In the genomic region with DNA sequence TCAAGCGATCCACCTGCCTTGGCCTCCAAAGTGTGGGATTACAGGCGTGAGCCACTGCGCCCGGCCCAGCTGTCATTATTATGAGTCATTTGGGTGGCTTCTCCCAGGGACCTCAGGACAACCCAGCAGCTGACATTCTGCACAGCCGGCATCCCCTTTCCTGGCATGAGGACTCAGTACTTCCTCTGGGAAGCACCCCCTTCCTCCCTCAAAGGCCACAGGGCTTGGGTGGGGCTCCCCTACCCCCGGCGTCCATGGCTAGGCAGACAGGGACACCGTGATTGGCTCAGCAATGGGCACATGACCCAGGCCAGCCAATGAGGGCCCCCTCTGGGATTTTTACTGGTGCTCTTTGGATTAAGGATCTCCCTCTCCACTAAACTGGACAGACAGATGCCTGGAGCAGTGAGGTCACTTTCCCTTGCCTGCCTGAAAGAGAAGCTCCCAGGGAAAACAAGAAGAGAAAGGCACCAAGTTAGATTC, we compare ENCODE assay signal across 1 cellular context.
TF ChIP-seq lines count a peak whose summit lies in the region.

No MANE protein-coding gene starts in this region.

TF ChIP-seq in K562, 482 proteins besides CTCF, POLR2A, EP300 and RAD21 (continued from another document):
- TF ChIP-seq, protein P1, sequence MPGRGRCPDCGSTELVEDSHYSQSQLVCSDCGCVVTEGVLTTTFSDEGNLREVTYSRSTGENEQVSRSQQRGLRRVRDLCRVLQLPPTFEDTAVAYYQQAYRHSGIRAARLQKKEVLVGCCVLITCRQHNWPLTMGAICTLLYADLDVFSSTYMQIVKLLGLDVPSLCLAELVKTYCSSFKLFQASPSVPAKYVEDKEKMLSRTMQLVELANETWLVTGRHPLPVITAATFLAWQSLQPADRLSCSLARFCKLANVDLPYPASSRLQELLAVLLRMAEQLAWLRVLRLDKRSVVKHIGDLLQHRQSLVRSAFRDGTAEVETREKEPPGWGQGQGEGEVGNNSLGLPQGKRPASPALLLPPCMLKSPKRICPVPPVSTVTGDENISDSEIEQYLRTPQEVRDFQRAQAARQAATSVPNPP (IDR thresholded peaks at IDR 0.05; ENCODE audit: borderline replicate concordance, insufficient read depth, insufficient read length), result no peak
- TF ChIP-seq GATA2 (CRISPR knock-in tag; IDR thresholded peaks at IDR 0.05), result no peak
- TF ChIP-seq, protein P2, sequence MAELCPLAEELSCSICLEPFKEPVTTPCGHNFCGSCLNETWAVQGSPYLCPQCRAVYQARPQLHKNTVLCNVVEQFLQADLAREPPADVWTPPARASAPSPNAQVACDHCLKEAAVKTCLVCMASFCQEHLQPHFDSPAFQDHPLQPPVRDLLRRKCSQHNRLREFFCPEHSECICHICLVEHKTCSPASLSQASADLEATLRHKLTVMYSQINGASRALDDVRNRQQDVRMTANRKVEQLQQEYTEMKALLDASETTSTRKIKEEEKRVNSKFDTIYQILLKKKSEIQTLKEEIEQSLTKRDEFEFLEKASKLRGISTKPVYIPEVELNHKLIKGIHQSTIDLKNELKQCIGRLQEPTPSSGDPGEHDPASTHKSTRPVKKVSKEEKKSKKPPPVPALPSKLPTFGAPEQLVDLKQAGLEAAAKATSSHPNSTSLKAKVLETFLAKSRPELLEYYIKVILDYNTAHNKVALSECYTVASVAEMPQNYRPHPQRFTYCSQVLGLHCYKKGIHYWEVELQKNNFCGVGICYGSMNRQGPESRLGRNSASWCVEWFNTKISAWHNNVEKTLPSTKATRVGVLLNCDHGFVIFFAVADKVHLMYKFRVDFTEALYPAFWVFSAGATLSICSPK (IDR thresholded peaks at IDR 0.05; ENCODE audit: borderline replicate concordance), result no peak
- peak; percentile 37 for TF ChIP-seq RBM25 (IDR thresholded peaks at IDR 0.05; ENCODE audit: low read depth, low read length, severe bottlenecking)
- TF ChIP-seq, protein P3, sequence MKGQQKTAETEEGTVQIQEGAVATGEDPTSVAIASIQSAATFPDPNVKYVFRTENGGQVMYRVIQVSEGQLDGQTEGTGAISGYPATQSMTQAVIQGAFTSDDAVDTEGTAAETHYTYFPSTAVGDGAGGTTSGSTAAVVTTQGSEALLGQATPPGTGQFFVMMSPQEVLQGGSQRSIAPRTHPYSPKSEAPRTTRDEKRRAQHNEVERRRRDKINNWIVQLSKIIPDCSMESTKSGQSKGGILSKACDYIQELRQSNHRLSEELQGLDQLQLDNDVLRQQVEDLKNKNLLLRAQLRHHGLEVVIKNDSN (CRISPR knock-in tag; IDR thresholded peaks at IDR 0.05), result peak; percentile 96
- no peak for TF ChIP-seq CBFA2T3 (IDR thresholded peaks at IDR 0.05)
- no peak for TF ChIP-seq CTBP1 (IDR thresholded peaks at IDR 0.05; ENCODE audit: borderline replicate concordance)
- no peak for TF ChIP-seq POLR2B (IDR thresholded peaks at IDR 0.05; ENCODE audit: low read depth, partially characterized antibody)
- TF ChIP-seq SETDB1 (IDR thresholded peaks at IDR 0.05; ENCODE audit: low read length), result no peak
- TF ChIP-seq, protein P4, sequence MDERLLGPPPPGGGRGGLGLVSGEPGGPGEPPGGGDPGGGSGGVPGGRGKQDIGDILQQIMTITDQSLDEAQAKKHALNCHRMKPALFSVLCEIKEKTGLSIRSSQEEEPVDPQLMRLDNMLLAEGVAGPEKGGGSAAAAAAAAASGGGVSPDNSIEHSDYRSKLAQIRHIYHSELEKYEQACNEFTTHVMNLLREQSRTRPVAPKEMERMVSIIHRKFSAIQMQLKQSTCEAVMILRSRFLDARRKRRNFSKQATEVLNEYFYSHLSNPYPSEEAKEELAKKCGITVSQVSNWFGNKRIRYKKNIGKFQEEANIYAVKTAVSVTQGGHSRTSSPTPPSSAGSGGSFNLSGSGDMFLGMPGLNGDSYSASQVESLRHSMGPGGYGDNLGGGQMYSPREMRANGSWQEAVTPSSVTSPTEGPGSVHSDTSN (CRISPR knock-in tag; IDR thresholded peaks at IDR 0.05; ENCODE audit: low read depth), result no peak
- TF ChIP-seq, protein P4 (tag; conservative IDR thresholded peaks at IDR 0.05; ENCODE audit: low read depth), result no peak
- TF ChIP-seq ZEB2 (IDR thresholded peaks at IDR 0.05), result no peak
- TF ChIP-seq, protein P5, sequence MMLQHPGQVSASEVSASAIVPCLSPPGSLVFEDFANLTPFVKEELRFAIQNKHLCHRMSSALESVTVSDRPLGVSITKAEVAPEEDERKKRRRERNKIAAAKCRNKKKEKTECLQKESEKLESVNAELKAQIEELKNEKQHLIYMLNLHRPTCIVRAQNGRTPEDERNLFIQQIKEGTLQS (IDR thresholded peaks at IDR 0.05), result peak; percentile 28; the same call in 1 of the 2 replicates
- TF ChIP-seq, protein P5 (CRISPR knock-in tag; conservative IDR thresholded peaks at IDR 0.05), result no peak
- no peak for TF ChIP-seq RFX7 (CRISPR knock-in tag; IDR thresholded peaks at IDR 0.05)
- TF ChIP-seq NFYB (IDR thresholded peaks at IDR 0.05; ENCODE audit: extremely low read depth, insufficient read length), result peak; percentile 67
- TF ChIP-seq, protein P6, sequence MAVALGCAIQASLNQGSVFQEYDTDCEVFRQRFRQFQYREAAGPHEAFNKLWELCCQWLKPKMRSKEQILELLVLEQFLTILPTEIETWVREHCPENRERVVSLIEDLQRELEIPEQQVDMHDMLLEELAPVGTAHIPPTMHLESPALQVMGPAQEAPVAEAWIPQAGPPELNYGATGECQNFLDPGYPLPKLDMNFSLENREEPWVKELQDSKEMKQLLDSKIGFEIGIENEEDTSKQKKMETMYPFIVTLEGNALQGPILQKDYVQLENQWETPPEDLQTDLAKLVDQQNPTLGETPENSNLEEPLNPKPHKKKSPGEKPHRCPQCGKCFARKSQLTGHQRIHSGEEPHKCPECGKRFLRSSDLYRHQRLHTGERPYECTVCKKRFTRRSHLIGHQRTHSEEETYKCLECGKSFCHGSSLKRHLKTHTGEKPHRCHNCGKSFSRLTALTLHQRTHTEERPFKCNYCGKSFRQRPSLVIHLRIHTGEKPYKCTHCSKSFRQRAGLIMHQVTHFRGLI (CRISPR knock-in tag; IDR thresholded peaks at IDR 0.05), result no peak
- TF ChIP-seq, protein P7, sequence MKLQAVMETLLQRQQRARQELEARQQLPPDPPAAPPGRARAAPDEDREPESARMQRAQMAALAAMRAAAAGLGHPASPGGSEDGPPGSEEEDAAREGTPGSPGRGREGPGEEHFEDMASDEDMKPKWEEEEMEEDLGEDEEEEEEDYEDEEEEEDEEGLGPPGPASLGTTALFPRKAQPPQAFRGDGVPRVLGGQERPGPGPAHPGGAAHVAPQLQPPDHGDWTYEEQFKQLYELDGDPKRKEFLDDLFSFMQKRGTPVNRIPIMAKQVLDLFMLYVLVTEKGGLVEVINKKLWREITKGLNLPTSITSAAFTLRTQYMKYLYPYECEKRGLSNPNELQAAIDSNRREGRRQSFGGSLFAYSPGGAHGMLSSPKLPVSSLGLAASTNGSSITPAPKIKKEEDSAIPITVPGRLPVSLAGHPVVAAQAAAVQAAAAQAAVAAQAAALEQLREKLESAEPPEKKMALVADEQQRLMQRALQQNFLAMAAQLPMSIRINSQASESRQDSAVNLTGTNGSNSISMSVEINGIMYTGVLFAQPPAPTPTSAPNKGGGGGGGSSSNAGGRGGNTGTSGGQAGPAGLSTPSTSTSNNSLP (IDR thresholded peaks at IDR 0.05; ENCODE audit: borderline replicate concordance, low read depth, low read length), result no peak
- no peak for TF ChIP-seq SMC3 (conservative IDR thresholded peaks at IDR 0.05; ENCODE audit: insufficient read depth, low read depth, low read length)
- TF ChIP-seq ZC3H8 (IDR thresholded peaks at IDR 0.05), result no peak
- no peak for TF ChIP-seq GATAD2B (IDR thresholded peaks at IDR 0.05; ENCODE audit: borderline replicate concordance)
- TF ChIP-seq, protein P8, sequence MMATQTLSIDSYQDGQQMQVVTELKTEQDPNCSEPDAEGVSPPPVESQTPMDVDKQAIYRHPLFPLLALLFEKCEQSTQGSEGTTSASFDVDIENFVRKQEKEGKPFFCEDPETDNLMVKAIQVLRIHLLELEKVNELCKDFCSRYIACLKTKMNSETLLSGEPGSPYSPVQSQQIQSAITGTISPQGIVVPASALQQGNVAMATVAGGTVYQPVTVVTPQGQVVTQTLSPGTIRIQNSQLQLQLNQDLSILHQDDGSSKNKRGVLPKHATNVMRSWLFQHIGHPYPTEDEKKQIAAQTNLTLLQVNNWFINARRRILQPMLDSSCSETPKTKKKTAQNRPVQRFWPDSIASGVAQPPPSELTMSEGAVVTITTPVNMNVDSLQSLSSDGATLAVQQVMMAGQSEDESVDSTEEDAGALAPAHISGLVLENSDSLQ (IDR thresholded peaks at IDR 0.05), result no peak
- no peak for TF ChIP-seq BRCA1 (IDR thresholded peaks at IDR 0.05)
- TF ChIP-seq BRCA1 (CRISPR knock-in tag; IDR thresholded peaks at IDR 0.05), result no peak
